11 cellular contexts compared by ENCODE assay signal in the genomic region with DNA sequence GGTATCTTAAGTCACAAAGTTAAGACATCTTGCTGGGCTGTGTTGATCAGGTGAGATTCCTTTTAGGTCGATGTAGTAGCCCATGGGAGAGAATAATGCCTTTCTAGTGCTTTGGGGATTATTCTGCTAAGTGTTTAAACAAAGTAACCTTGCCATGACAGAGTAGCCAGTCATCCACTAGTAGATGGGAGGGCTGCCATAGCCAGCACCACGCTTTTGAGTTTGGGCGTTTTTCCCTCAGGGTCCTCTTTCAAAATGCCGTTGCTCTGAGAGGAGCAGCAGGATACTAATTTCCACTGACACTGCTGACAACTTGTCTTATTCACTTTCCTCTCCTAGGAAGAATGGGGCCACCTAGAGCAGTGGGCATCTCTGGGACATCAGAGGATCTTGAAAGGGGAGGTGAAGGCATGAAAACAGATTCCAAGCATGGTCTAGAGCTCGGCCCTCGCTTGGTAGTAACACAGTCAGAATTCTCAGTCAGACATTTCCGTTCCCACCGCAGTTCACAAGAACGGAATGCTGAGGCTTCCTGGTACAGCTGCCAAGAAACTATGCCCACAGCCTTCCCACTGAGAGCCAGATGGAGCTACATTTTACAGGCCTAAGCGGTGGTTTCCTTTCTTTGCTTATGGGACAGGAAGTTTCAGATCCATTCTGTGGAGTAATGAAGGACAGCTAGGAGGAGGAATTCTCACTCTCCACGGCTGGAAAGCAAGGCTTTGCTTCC. TPM values are rescaled to one million over a fixed set of nuclear protein-coding genes. Genes with fewer than 3 reads are reported as not detected.
A peak's percentile ranks its signal among the peaks of the same experiment; 100 is the strongest.
DNase-seq lines count a peak whose midpoint lies in the region; ATAC-seq and TF ChIP-seq lines count a peak whose summit lies in the region.
"Had no signal": no experiment of that assay in that cellular context is flagged by ENCODE, and none has a peak within 500 bp of the region (broad histone marks: within the 10 kb centered on the region; RNA-seq: fewer than 3 reads in every experiment).

No MANE protein-coding gene starts in this region.

- peak overlapping the region; percentile 56 for H3K27ac ChIP-seq in smooth muscle cell (ENCODE audit: low read depth)

- H3K27me3 ChIP-seq in adipocyte (replicated peaks; ENCODE audit: control insufficient read depth, insufficient read depth, low read length) (no peaks in the 10 kb centered on the region), smooth muscle cell (ENCODE audit: low read depth) (no peaks in the 10 kb centered on the region)

- no peak overlapping the region for H3K4me3 ChIP-seq in adipocyte (ENCODE audit: low read length)
- H3K4me3 ChIP-seq in smooth muscle cell, result no peak overlapping the region

- H3K9me3 ChIP-seq in adipocyte (ENCODE audit: control insufficient read depth, low read length) (no peaks in the 10 kb centered on the region), smooth muscle cell (replicated peaks; ENCODE audit: low read depth) (no peaks in the 10 kb centered on the region)

- no peak for ATAC-seq in GM21381 (IDR thresholded peaks at IDR 0.05; ENCODE audit: unreplicated experiment)
- no peak for ATAC-seq in HG02763 (IDR thresholded peaks at IDR 0.05; ENCODE audit: unreplicated experiment)
- ATAC-seq: naive thymus-derived CD8-positive, alpha-beta T cell; stimulated activated naive B cell treated with anti-CD40 and anti-IgM and Interleukin-4, amounts not matched to agents 10 μg/mL and 1 μg/mL and 100 μg/mL, for 72 hours had no signal

- H3K9ac ChIP-seq in adipocyte (ENCODE audit: low read length) (no peak overlapping the region), smooth muscle cell (ENCODE audit: low read depth) (no peak overlapping the region)

- peak; percentile 96 for DNase-seq in ELR (ENCODE audit: low read depth)
- peak; percentile 91 for DNase-seq in adipocyte (ENCODE audit: low read depth)
- peak; percentile 81 for DNase-seq in glomerular visceral epithelial cell (ENCODE audit: extremely low spot score)
- no peak for DNase-seq in smooth muscle cell (lab: John Stamatoyannopoulos, UW; ENCODE audit: unreplicated experiment)
- no peak for DNase-seq in activated T-cell treated with anti-CD3 and anti-CD28 coated beads, Interleukin-2, amount 50 U/mL, for 1 hour
- no peak for DNase-seq in activated CD4-positive, CD25-positive, alpha-beta regulatory T cell (lab: John Stamatoyannopoulos, UW)
- DNase-seq: naive thymus-derived CD8-positive, alpha-beta T cell; NCI-H1105; stimulated activated naive B cell treated with anti-CD40 and anti-IgM and Interleukin-4, amounts not matched to agents 10 μg/mL and 1 μg/mL and 100 μg/mL, for 72 hours had no signal

- H4K20me1 ChIP-seq in smooth muscle cell (ENCODE audit: low read depth), result no peaks in the 10 kb centered on the region

- H3K4me1 ChIP-seq in adipocyte (ENCODE audit: control insufficient read depth, insufficient read depth, low read length) (peaks cover 8% of the 10 kb centered on the region), smooth muscle cell (ENCODE audit: low read depth) (no peaks in the 10 kb centered on the region)

- H3K4me2 ChIP-seq in smooth muscle cell, result no peak overlapping the region

- WGBS in smooth muscle cell (ENCODE audit: low lambda C conversion rate), result 72% methylated on average over 11 of the region's 11 CpGs

- H2AFZ ChIP-seq in smooth muscle cell (ENCODE audit: low read depth), result no peak overlapping the region

- no peaks in the 10 kb centered on the region for H3F3A ChIP-seq in smooth muscle cell (ENCODE audit: low read depth)

- H3K36me3 ChIP-seq in adipocyte (ENCODE audit: control insufficient read depth, insufficient read depth, low read length, severe bottlenecking) (no peaks in the 10 kb centered on the region), smooth muscle cell (ENCODE audit: low read depth) (no peaks in the 10 kb centered on the region)

- no peaks in the 10 kb centered on the region for H3K79me2 ChIP-seq in smooth muscle cell (ENCODE audit: low read depth)

- no peak for TF ChIP-seq CTCF in smooth muscle cell (IDR thresholded peaks at IDR 0.05; ENCODE audit: borderline replicate concordance, insufficient read depth, poor library complexity, severe bottlenecking)

RNA-seq across cellular contexts. Expression of a gene that starts 15.3 kb away (rescaled TPM):
- 95.9 and 110 TPM in 2 replicates for total RNA-seq in smooth muscle cell
- 113 and 128 TPM in 2 replicates for polyA plus RNA-seq in smooth muscle cell

Comparison
In these comparisons a context has a peak if more than half of its experiments do, and no peak if none do; other contexts are left out.
1. DNase-seq: peak in ELR (single experiment), adipocyte (single experiment) and glomerular visceral epithelial cell (single experiment); none in smooth muscle cell (single experiment), activated T-cell treated with anti-CD3 and anti-CD28 coated beads, Interleukin-2, amount 50 U/mL, for 1 hour (single experiment) and activated CD4-positive, CD25-positive, alpha-beta regulatory T cell (0 of 4).